In genomic region chr2:239401450-239402227, GRCh38 we compare ENCODE assay signal across 8 cellular contexts. TPM values are rescaled to one million over a fixed set of nuclear protein-coding genes. Genes with fewer than 3 reads are reported as not detected.
DNase-seq lines count a peak whose midpoint lies in the region; ATAC-seq and TF ChIP-seq lines count a peak whose summit lies in the region.

No MANE protein-coding gene starts in this region.

- no peaks in the 10 kb centered on the region for H3K27me3 Mint-ChIP-seq in CD4-positive, alpha-beta T cell
- H3K27me3 Mint-ChIP-seq in activated CD4-positive, alpha-beta T cell treated with anti-CD3 and anti-CD28 coated beads, Interleukin-2, amount 10 ng/mL, durations not matched to agents 24 days and 14 days: peaks cover 20% of the 10 kb centered on the region

- peak overlapping the region; percentile 99 for H3K27ac ChIP-seq in CD4-positive, alpha-beta T cell (ENCODE audit: low read depth, low read length)

- TF ChIP-seq POLR2A in lower leg skin (IDR thresholded peaks at IDR 0.05): peak in 1 of 2 donors; percentile 98

- peak overlapping the region; percentile 99 for H3K27ac Mint-ChIP-seq in CD4-positive, alpha-beta T cell
- peak overlapping the region; percentile 99 for H3K27ac Mint-ChIP-seq in activated CD4-positive, alpha-beta T cell treated with anti-CD3 and anti-CD28 coated beads, Interleukin-2, amount 10 ng/mL, durations not matched to agents 24 days and 14 days

- peaks cover 15% of the 10 kb centered on the region for H3K36me3 Mint-ChIP-seq in CD4-positive, alpha-beta T cell (ENCODE audit: low read depth)
- H3K36me3 Mint-ChIP-seq in activated CD4-positive, alpha-beta T cell treated with anti-CD3 and anti-CD28 coated beads, Interleukin-2, amount 10 ng/mL, durations not matched to agents 24 days and 14 days (ENCODE audit: low read depth): peaks cover 5% of the 10 kb centered on the region

- peaks cover 45% of the 10 kb centered on the region for H3K4me1 Mint-ChIP-seq in CD4-positive, alpha-beta T cell (ENCODE audit: low read depth)
- H3K4me1 Mint-ChIP-seq in activated CD4-positive, alpha-beta T cell treated with anti-CD3 and anti-CD28 coated beads, Interleukin-2, amount 10 ng/mL, durations not matched to agents 24 days and 14 days: peaks cover 42% of the 10 kb centered on the region

- H3K27me3 ChIP-seq in CD4-positive, alpha-beta T cell (ENCODE audit: control insufficient read depth, insufficient read depth, low read length): no peaks in the 10 kb centered on the region

- POLR2A ChIA-PET in CD4-positive, alpha-beta T cell (lab: Charles Lee): interaction anchor here (0.6 to 2.6 kb wide), 39 partner anchors 10 to 1164 kb away, joined by 3 to 64 read pairs (median 4); partner anchors contain the start of gene NDUFA10

- ATAC-seq in CD4-positive, alpha-beta T cell (ENCODE audit: poor library complexity): peak; percentile 55
- ATAC-seq in GM19372 (IDR thresholded peaks at IDR 0.05; ENCODE audit: low read depth, unreplicated experiment) (peak; percentile 51), HG03520 (IDR thresholded peaks at IDR 0.05; ENCODE audit: unreplicated experiment) (peak; percentile 52)

- H3K9me3 Mint-ChIP-seq in CD4-positive, alpha-beta T cell: no peaks in the 10 kb centered on the region
- H3K9me3 Mint-ChIP-seq in activated CD4-positive, alpha-beta T cell treated with anti-CD3 and anti-CD28 coated beads, Interleukin-2, amount 10 ng/mL, durations not matched to agents 24 days and 14 days: peaks cover 4% of the 10 kb centered on the region

- H3K4me3 ChIP-seq in lower leg skin (ENCODE audit: low read depth, poor library complexity, severe bottlenecking): peak overlapping the region; percentile 59

- CTCF ChIA-PET in CD4-positive, alpha-beta T cell (lab: Charles Lee): interaction anchor here (1.0 kb wide), 1 partner anchor 134 kb away, joined by 7 read pairs; no protein-coding TSS in a partner anchor

- intact Hi-C loops in CD4-positive, alpha-beta T cell (cut with DNase I, micrococcal nuclease): loop anchor here (1.0 to 10.0 kb wide), 6 partner anchors 20 to 1163 kb away; partner anchors contain the start of genes COPS9 (in 1 of the 2), DUSP28 (in 1 of the 2) and RNPEPL1 (in 1 of the 2)
- intact Hi-C loops in activated CD4-positive, alpha-beta T cell treated with anti-CD3 and anti-CD28 coated beads, Interleukin-2, amount 10 ng/mL, durations not matched to agents 24 days and 14 days (cut with micrococcal nuclease): loop anchor here (1.0 to 10.0 kb wide), 8 partner anchors 20 to 624 kb away; partner anchors contain the start of gene NDUFA10
- intact Hi-C loops in lower leg skin (cut with DNase I; ENCODE audit: low total_unique reads): no loop called here

- H3K4me3 Mint-ChIP-seq in CD4-positive, alpha-beta T cell: peak overlapping the region; percentile 98
- H3K4me3 Mint-ChIP-seq in activated CD4-positive, alpha-beta T cell treated with anti-CD3 and anti-CD28 coated beads, Interleukin-2, amount 10 ng/mL, durations not matched to agents 24 days and 14 days: peak overlapping the region; percentile 93

- no peak for TF ChIP-seq CTCF in CD4-positive, alpha-beta T cell (IDR thresholded peaks at IDR 0.05)
- TF ChIP-seq CTCF in lower leg skin (IDR thresholded peaks at IDR 0.05): peak in 1 of 3 donors; percentile 33

- 0 to 1% methylated on average over 53 to 72 of the region's 86 CpGs for WGBS in lower leg skin, 2 donors

- peak; percentile 87 to 94 (median 90) for DNase-seq in CD4-positive, alpha-beta T cell
- DNase-seq in NCI-H526 (lab: John Stamatoyannopoulos, UW) (peak; percentile 93 to 98), dermis microvascular lymphatic vessel endothelial cell (ENCODE audit: low read depth in 2 of 2) (peak; percentile 83 to 94), lower leg skin (ENCODE audit: low spot score in 2 of 2) (peak; percentile 93 to 99)
- peak; percentile 98 for DNase-seq in activated CD4-positive, alpha-beta T cell treated with anti-CD3 and anti-CD28 coated beads, Interleukin-2, amount 10 ng/mL, durations not matched to agents 24 days and 14 days
- peak; percentile 93 for DNase-seq in stimulated activated CD4-positive, alpha-beta T cell treated with anti-CD3 and anti-CD28 coated beads, Interleukin-4, amount 100 ng/mL, for 24 hours

- H3K9me3 ChIP-seq in CD4-positive, alpha-beta T cell (ENCODE audit: control insufficient read depth, low read length): no peaks in the 10 kb centered on the region

RNA-seq across cellular contexts. Expression of gene HDAC4, which starts 0.8 kb away (rescaled TPM):
- 10 to 100 TPM; 45.3 to 49.2 TPM for total RNA-seq in CD4-positive, alpha-beta T cell
- 44.7 and 45.9 TPM in 2 replicates for total RNA-seq in activated CD4-positive, alpha-beta T cell treated with anti-CD3 and anti-CD28 coated beads, Interleukin-2, amount 10 ng/mL, durations not matched to agents 24 days and 14 days
- total RNA-seq in dermis microvascular lymphatic vessel endothelial cell (10.4 and 12.3 TPM in 2 replicates), lower leg skin (10 to 100 TPM; 27.4 to 85.5 (median 57.9) TPM)

Comparison
In these comparisons a context has a peak if more than half of its experiments do, and no peak if none do; other contexts are left out.
1. Peak in every context shown above with its lines: DNase-seq, ATAC-seq, H3K4me3 ChIP-seq and H3K27ac ChIP-seq.